Comparison of ENCODE assay signal across 10 cellular contexts in genomic region chr7:50446542-50446960, GRCh38. TPM values are rescaled to one million over a fixed set of nuclear protein-coding genes. Genes with fewer than 3 reads are reported as not detected.
DNase-seq lines count a peak whose midpoint lies in the region; ATAC-seq, FAIRE-seq and TF ChIP-seq lines count a peak whose summit lies in the region.
"Had no signal": no experiment of that assay in that cellular context is flagged by ENCODE, and none has a peak within 500 bp of the region (broad histone marks: within the 10 kb centered on the region; RNA-seq: fewer than 3 reads in every experiment).

No MANE protein-coding gene starts in this region.

- H3K4me1 Mint-ChIP-seq in activated T-cell treated with anti-CD3 and anti-CD28 coated beads, Interleukin-2, amount 50 U/mL, for 24 hours (ENCODE audit: low read depth), result peaks cover 67% of the 10 kb centered on the region
- peaks cover 32% of the 10 kb centered on the region for H3K4me1 Mint-ChIP-seq in activated naive CD8-positive, alpha-beta T cell (ENCODE audit: low read depth)
- H3K4me1 Mint-ChIP-seq in mesothelial cell of epicardium, result peaks cover 13% of the 10 kb centered on the region

- H3K9me3 Mint-ChIP-seq in activated T-cell treated with anti-CD3 and anti-CD28 coated beads, Interleukin-2, amount 50 U/mL, for 24 hours, result no peaks in the 10 kb centered on the region
- H3K9me3 Mint-ChIP-seq in activated naive CD8-positive, alpha-beta T cell (ENCODE audit: low read depth), result no peaks in the 10 kb centered on the region
- no peaks in the 10 kb centered on the region for H3K9me3 Mint-ChIP-seq in mesothelial cell of epicardium

- ATAC-seq in HG03439 (IDR thresholded peaks at IDR 0.05; ENCODE audit: unreplicated experiment) (peak; percentile 27), GM21515 (IDR thresholded peaks at IDR 0.05; ENCODE audit: unreplicated experiment) (no peak)

- no peak for FAIRE-seq in D721Med (lab: Jason Lieb, UNC)

- H3K4me3 Mint-ChIP-seq in activated T-cell treated with anti-CD3 and anti-CD28 coated beads, Interleukin-2, amount 50 U/mL, for 24 hours, result peak overlapping the region; percentile 48
- peak overlapping the region; percentile 34 for H3K4me3 Mint-ChIP-seq in activated naive CD8-positive, alpha-beta T cell
- no peak overlapping the region for H3K4me3 Mint-ChIP-seq in mesothelial cell of epicardium

- no peak for TF ChIP-seq CTCF in mesothelial cell of epicardium (IDR thresholded peaks at IDR 0.05; ENCODE audit: unreplicated experiment)
- no peak for TF ChIP-seq CTCF in D721Med (IDR thresholded peaks at IDR 0.05; ENCODE audit: insufficient read depth, missing control alignments)

- no peaks in the 10 kb centered on the region for H3K27me3 Mint-ChIP-seq in activated T-cell treated with anti-CD3 and anti-CD28 coated beads, Interleukin-2, amount 50 U/mL, for 24 hours
- H3K27me3 Mint-ChIP-seq in activated naive CD8-positive, alpha-beta T cell, result no peaks in the 10 kb centered on the region
- H3K27me3 Mint-ChIP-seq in mesothelial cell of epicardium (ENCODE audit: low read depth), result no peaks in the 10 kb centered on the region

- peak overlapping the region; percentile 83 for H3K27ac Mint-ChIP-seq in activated T-cell treated with anti-CD3 and anti-CD28 coated beads, Interleukin-2, amount 50 U/mL, for 24 hours
- H3K27ac Mint-ChIP-seq in activated naive CD8-positive, alpha-beta T cell, result no peak overlapping the region
- no peak overlapping the region for H3K27ac Mint-ChIP-seq in mesothelial cell of epicardium

- DNase-seq in activated T-cell treated with anti-CD3 and anti-CD28 coated beads, Interleukin-2, amount 50 U/mL, for 24 hours, result no peak
- DNase-seq in activated T-cell treated with anti-CD3 and anti-CD28 coated beads for 4 hours (no peak), mesothelial cell of epicardium (ENCODE audit: low spot score in 2 of 2, unreplicated experiment in 2 of 2) (no peak), D721Med (ENCODE audit: insufficient read length, low spot score) (no peak)
- peak; percentile 45 for DNase-seq in stimulated activated CD8-positive, alpha-beta memory T cell treated with anti-CD3 and anti-CD28 coated beads, Interleukin-4, amount 100 ng/mL, for 48 hours
- DNase-seq: cerebellar nuclear complex, NCI-H524 had no signal

- H3K36me3 Mint-ChIP-seq in activated T-cell treated with anti-CD3 and anti-CD28 coated beads, Interleukin-2, amount 50 U/mL, for 24 hours (ENCODE audit: low read depth), result peaks cover 73% of the 10 kb centered on the region
- peaks cover 21% of the 10 kb centered on the region for H3K36me3 Mint-ChIP-seq in activated naive CD8-positive, alpha-beta T cell
- H3K36me3 Mint-ChIP-seq in mesothelial cell of epicardium, result peaks cover 23% of the 10 kb centered on the region

RNA-seq across cellular contexts. Expression of gene FIGNL1, which starts 3.6 kb away (rescaled TPM):
- 24.7 to 26.7 TPM (median 25.4 TPM) in 3 replicates for total RNA-seq in mesothelial cell of epicardium
